Comparison of ENCODE assay signal across 18 cellular contexts in the genomic region with DNA sequence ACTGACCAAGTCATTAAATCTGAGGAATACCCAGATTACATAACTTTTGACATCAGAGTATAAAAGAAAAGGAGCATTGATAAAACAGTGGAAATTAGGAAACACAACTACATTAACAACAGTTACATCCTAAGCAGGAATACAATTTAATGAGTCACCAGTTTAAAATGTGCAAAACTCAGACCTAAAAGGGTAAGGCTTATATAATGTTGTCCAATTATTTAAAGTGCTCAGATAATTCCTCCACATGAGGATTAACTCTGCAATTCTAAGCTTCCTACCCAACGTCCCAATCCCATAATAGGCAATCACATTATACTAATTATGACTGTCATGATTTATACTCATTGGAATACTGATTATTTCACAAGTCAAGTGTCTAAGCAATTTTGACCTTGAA. TPM values are rescaled to one million over a fixed set of nuclear protein-coding genes. Genes with fewer than 3 reads are reported as not detected.
DNase-seq lines count a peak whose midpoint lies in the region; ATAC-seq and TF ChIP-seq lines count a peak whose summit lies in the region.
"Had no signal": no experiment of that assay in that cellular context is flagged by ENCODE, and none has a peak within 500 bp of the region (broad histone marks: within the 10 kb centered on the region; RNA-seq: fewer than 3 reads in every experiment).

No MANE protein-coding gene starts in this region.

- peaks cover 21% of the 10 kb centered on the region for H3K4me1 ChIP-seq in foreskin keratinocyte

- H3K27ac ChIP-seq in foreskin keratinocyte, result no peak overlapping the region
- H3K27ac ChIP-seq: spleen had no signal

- H3K27me3 ChIP-seq in foreskin keratinocyte, result no peaks in the 10 kb centered on the region
- H3K27me3 ChIP-seq: spleen had no signal

- TF ChIP-seq CTCF in astrocyte of the spinal cord (IDR thresholded peaks at IDR 0.05; ENCODE audit: low read depth, low read length), result no peak
- TF ChIP-seq CTCF in foreskin keratinocyte (conservative IDR thresholded peaks at IDR 0.05), result no peak

- DNase-seq in ACHN (peak; percentile 8), HT1080 (ENCODE audit: low read depth) (peak; percentile 51), astrocyte of the spinal cord (ENCODE audit: low read depth, low spot score) (peak; percentile 49), foreskin keratinocyte (peak; percentile 56 to 69), putamen (ENCODE audit: low spot score) (no peak)
- no peak for DNase-seq in activated CD4-positive, alpha-beta T cell treated with anti-CD3 and anti-CD28 coated beads, Interleukin-2, amount 50 U/mL, for 48 hours
- DNase-seq: activated CD4-positive, alpha-beta T cell treated with anti-CD3 and anti-CD28 coated beads for 4 hours; activated naive CD8-positive, alpha-beta T cell treated with anti-CD3 and anti-CD28 coated beads, Interleukin-2, amount 50 U/mL, for 24 hours; activated T-cell treated with anti-CD3 and anti-CD28 coated beads, Interleukin-2, amount 50 U/mL, for 24 hours; DMS 273 treated with DMSO at 0.1 percent for 48 hours; NCI-H187 treated with DMSO at 0.1 percent for 48 hours; NCI-H526 treated with DMSO at 0.1 percent for 48 hours; nucleus accumbens; RPMI8226; spleen; stimulated activated naive CD8-positive, alpha-beta T cell treated with anti-CD3 and anti-CD28 coated beads, Interleukin-15, amount 100 ng/mL, for 72 hours had no signal

- in situ Hi-C loops in ACHN (cut with HindIII; ENCODE audit: low pct_ligation_motif_present, low pct_unique_long_range_greater_than_20kb, low sequenced_read_pairs) (no loop called here), astrocyte of the spinal cord (cut with HindIII; ENCODE audit: low sequenced_read_pairs) (no loop called here)

- peak; percentile 64 for ATAC-seq in foreskin keratinocyte
- ATAC-seq in HG02759 (IDR thresholded peaks at IDR 0.05; ENCODE audit: unreplicated experiment), result no peak
- no peak for ATAC-seq in GM21723 (IDR thresholded peaks at IDR 0.05; ENCODE audit: unreplicated experiment)
- ATAC-seq: activated naive CD8-positive, alpha-beta T cell treated with anti-CD3 and anti-CD28 coated beads, Interleukin-2, amount 50 U/mL, for 24 hours; stimulated activated naive CD8-positive, alpha-beta T cell treated with anti-CD3 and anti-CD28 coated beads, Interleukin-15, amount 100 ng/mL, for 72 hours had no signal

- H3K4me3 ChIP-seq in astrocyte of the spinal cord (ENCODE audit: low read depth, low read length), result no peak overlapping the region
- H3K4me3 ChIP-seq: spleen had no signal

RNA-seq across cellular contexts. Expression of gene ABL2, which starts 50.5 kb away (rescaled TPM):
- total RNA-seq in HT1080 (2014; rRNA removed; shearing (Covaris generic)), result 29.4 and 42.2 TPM in 2 replicates
- polyA plus RNA-seq in HT1080 (2015; cell fraction: cytosol; rRNA removed), result 14.2 and 20.4 TPM in 2 replicates
- 36.0 and 45.5 TPM in 2 replicates for polyA plus RNA-seq in HT1080 (2015; cell fraction: nucleus; rRNA removed)
- total RNA-seq in foreskin keratinocyte, result 42.2 and 47.3 TPM in 2 replicates
- polyA plus RNA-seq in foreskin keratinocyte, result 4.5 TPM in 2 replicates

Comparison
In these comparisons a context has a peak if more than half of its experiments do, and no peak if none do; other contexts are left out.
1. DNase-seq: peak in ACHN (single experiment), HT1080 (single experiment), astrocyte of the spinal cord (single experiment) and foreskin keratinocyte (2 of 2); none in putamen (single experiment) and activated CD4-positive, alpha-beta T cell treated with anti-CD3 and anti-CD28 coated beads, Interleukin-2, amount 50 U/mL, for 48 hours (0 of 2).